ENCODE assay signal across 8 cellular contexts in the genomic region with DNA sequence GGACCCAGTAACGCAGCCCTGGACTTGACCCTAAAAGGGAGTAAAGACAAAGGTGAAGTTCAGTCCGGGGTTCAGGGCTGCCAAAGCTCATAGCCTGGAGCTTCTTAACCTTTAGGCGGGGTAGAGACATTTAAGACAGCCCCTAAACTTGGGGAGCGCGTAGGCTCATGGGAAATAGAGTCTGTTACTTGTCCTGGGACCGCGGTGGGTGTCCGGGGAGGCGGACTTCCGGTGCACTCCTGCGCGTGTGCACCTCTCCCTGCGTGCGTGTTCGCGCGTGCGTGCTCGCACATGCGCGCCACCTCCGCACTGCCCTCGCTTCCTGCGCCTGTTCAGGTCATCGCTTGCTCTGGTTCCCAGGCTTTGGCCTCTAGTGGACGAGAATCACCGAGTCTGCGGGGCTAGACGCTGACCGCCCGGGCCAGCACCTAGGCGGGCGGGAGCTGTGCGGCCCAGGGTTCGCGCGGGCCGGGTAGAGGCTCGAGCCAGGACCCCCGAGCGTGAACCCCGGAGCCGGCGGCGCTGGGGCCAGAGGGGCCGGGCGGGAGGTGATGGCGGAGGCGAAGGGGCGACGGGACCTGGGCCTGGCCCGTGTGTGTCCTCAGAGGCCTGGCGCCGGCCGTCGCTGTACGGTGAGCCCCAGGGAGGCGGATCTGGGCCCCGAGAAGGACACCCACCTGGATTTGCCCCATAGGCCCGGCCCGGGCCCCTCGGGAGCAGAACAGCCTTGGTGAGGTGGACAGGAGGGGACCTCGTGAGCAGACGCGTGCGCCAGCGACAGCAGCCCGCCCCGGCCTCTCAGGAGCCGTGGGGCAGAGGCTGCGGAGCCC. TPM values are rescaled to one million over a fixed set of nuclear protein-coding genes. Genes with fewer than 3 reads are reported as not detected.
DNase-seq lines count a peak whose midpoint lies in the region; ATAC-seq and TF ChIP-seq lines count a peak whose summit lies in the region.
"Not testable (repeated sequence)": the region's sequence is repeated elsewhere in the genome, so short reads cannot be mapped to it uniquely, and the experiment has no call there.

No MANE protein-coding gene starts in this region.

- ATAC-seq in activated T-helper 17 cell treated with anti-CD3 and anti-CD28 coated beads, Interleukin-2, amount 50 U/mL, for 72 hours (replicated peaks), result peak; percentile 100
- ATAC-seq in natural killer cell, result peak; percentile 97 to 100 (median 98)
- ATAC-seq in stimulated activated naive B cell treated with anti-CD40 and anti-IgM and Interleukin-4, amounts not matched to agents 10 μg/mL and 1 μg/mL and 100 μg/mL, for 72 hours (replicated peaks), result peak; percentile 98 to 99

- H3K27me3 Mint-ChIP-seq in activated T-helper 17 cell treated with anti-CD3 and anti-CD28 coated beads, Interleukin-2, amount 50 U/mL, for 72 hours; natural killer cell (ENCODE audit: low read depth in 2 of 2); stimulated activated naive B cell treated with anti-CD40 and anti-IgM and Interleukin-4, amounts not matched to agents 10 μg/mL and 1 μg/mL and 100 μg/mL, for 72 hours: not testable (repeated sequence)

- not testable (repeated sequence) for H3K9me3 Mint-ChIP-seq in activated T-helper 17 cell treated with anti-CD3 and anti-CD28 coated beads, Interleukin-2, amount 50 U/mL, for 72 hours; natural killer cell; stimulated activated naive B cell treated with anti-CD40 and anti-IgM and Interleukin-4, amounts not matched to agents 10 μg/mL and 1 μg/mL and 100 μg/mL, for 72 hours

- not testable (repeated sequence) for H3K4me1 Mint-ChIP-seq in activated T-helper 17 cell treated with anti-CD3 and anti-CD28 coated beads, Interleukin-2, amount 50 U/mL, for 72 hours
- H3K4me1 Mint-ChIP-seq in natural killer cell, result peaks cover 7 to 17% of the 10 kb centered on the region in 2 donors
- H3K4me1 Mint-ChIP-seq in stimulated activated naive B cell treated with anti-CD40 and anti-IgM and Interleukin-4, amounts not matched to agents 10 μg/mL and 1 μg/mL and 100 μg/mL, for 72 hours, result peaks cover 4 to 24% of the 10 kb centered on the region in 2 donors

- H3K27ac Mint-ChIP-seq in activated T-helper 17 cell treated with anti-CD3 and anti-CD28 coated beads, Interleukin-2, amount 50 U/mL, for 72 hours, result peak overlapping the region; percentile 95
- H3K27ac Mint-ChIP-seq in natural killer cell, result peak overlapping the region; percentile 79 to 89
- H3K27ac Mint-ChIP-seq in stimulated activated naive B cell treated with anti-CD40 and anti-IgM and Interleukin-4, amounts not matched to agents 10 μg/mL and 1 μg/mL and 100 μg/mL, for 72 hours, result peak overlapping the region; percentile 95

- intact Hi-C loops in natural killer cell (cut with micrococcal nuclease), result not testable (repeated sequence)

- not testable (repeated sequence) for TF ChIP-seq CTCF in natural killer cell (IDR thresholded peaks at IDR 0.05)

- DNase-seq in EH (ENCODE audit: low read depth) (peak; percentile 85), GOT3 (lab: John Stamatoyannopoulos, UW) (peak; percentile 76), Kasumi-1 (lab: John Stamatoyannopoulos, UW) (peak; percentile 89 to 94), RPMI7951 (ENCODE audit: low read depth) (peak; percentile 87), fibroblast of peridontal ligament (ENCODE audit: extremely low read depth) (peak; percentile 85), natural killer cell (peak; percentile 65)
- DNase-seq in stimulated activated naive B cell treated with anti-CD40 and anti-IgM and Interleukin-4, amounts not matched to agents 10 μg/mL and 1 μg/mL and 100 μg/mL, for 72 hours, result peak; percentile 88

- peak overlapping the region; percentile 92 for H3K4me3 Mint-ChIP-seq in activated T-helper 17 cell treated with anti-CD3 and anti-CD28 coated beads, Interleukin-2, amount 50 U/mL, for 72 hours
- H3K4me3 Mint-ChIP-seq in natural killer cell, result peak overlapping the region; percentile 90
- peak overlapping the region; percentile 94 to 99 for H3K4me3 Mint-ChIP-seq in stimulated activated naive B cell treated with anti-CD40 and anti-IgM and Interleukin-4, amounts not matched to agents 10 μg/mL and 1 μg/mL and 100 μg/mL, for 72 hours

- H3K36me3 Mint-ChIP-seq in activated T-helper 17 cell treated with anti-CD3 and anti-CD28 coated beads, Interleukin-2, amount 50 U/mL, for 72 hours (ENCODE audit: low read depth), result peaks cover 36% of the 10 kb centered on the region
- not testable (repeated sequence) for H3K36me3 Mint-ChIP-seq in natural killer cell; stimulated activated naive B cell treated with anti-CD40 and anti-IgM and Interleukin-4, amounts not matched to agents 10 μg/mL and 1 μg/mL and 100 μg/mL, for 72 hours

RNA-seq across cellular contexts. Expression of a gene that starts 6.1 kb away (rescaled TPM):
- total RNA-seq in RPMI7951 (2014; rRNA removed; shearing (Covaris generic)), result not detected in 2 replicates
- total RNA-seq in activated T-helper 17 cell treated with anti-CD3 and anti-CD28 coated beads, Interleukin-2, amount 50 U/mL, for 72 hours, result under 1 TPM; 0.17 to 0.45 TPM
- 1 to 10 TPM in 1 of 3 donors, under 1 TPM in 1, not detected in 1; 0.32 to 1.4 TPM for total RNA-seq in natural killer cell

RNA-seq across cellular contexts. Expression of a gene that starts 38.9 kb away (rescaled TPM):
- not detected in 2 replicates for total RNA-seq in RPMI7951 (2014; rRNA removed; shearing (Covaris generic))
- total RNA-seq in activated T-helper 17 cell treated with anti-CD3 and anti-CD28 coated beads, Interleukin-2, amount 50 U/mL, for 72 hours, result 1 to 10 TPM in 1 of 2 donors, under 1 TPM in 1; 0.79 to 1.0 TPM
- total RNA-seq in natural killer cell, result 1 to 10 TPM; 3.3 to 5.3 (median 3.3) TPM

Comparison
In these comparisons a context has a peak if more than half of its experiments do, and no peak if none do; other contexts are left out.
1. Peak in every context shown above with its lines: DNase-seq and ATAC-seq.